Comparison of ENCODE assay signal across 9 cellular contexts in genomic region chr16:11597268-11597690, GRCh38. TPM values are rescaled to one million over a fixed set of nuclear protein-coding genes. Genes with fewer than 3 reads are reported as not detected.
DNase-seq lines count a peak whose midpoint lies in the region; ATAC-seq and TF ChIP-seq lines count a peak whose summit lies in the region.
"Had no signal": no experiment of that assay in that cellular context is flagged by ENCODE, and none has a peak within 500 bp of the region (broad histone marks: within the 10 kb centered on the region; RNA-seq: fewer than 3 reads in every experiment).

No MANE protein-coding gene starts in this region.

- H3K9me3 ChIP-seq in HUES64 (ENCODE audit: insufficient read depth, low read depth, low read length): no peaks in the 10 kb centered on the region

- ATAC-seq in HG03196 (IDR thresholded peaks at IDR 0.05; ENCODE audit: unreplicated experiment) (no peak), HG03280 (IDR thresholded peaks at IDR 0.05; ENCODE audit: unreplicated experiment) (no peak), GM19351 (IDR thresholded peaks at IDR 0.05; ENCODE audit: unreplicated experiment) (no peak)

- peaks cover 0 to 5% (median 0%) of the 10 kb centered on the region in 5 experiments for H3K9me3 Mint-ChIP-seq in brain
- no peaks in the 10 kb centered on the region for H3K9me3 Mint-ChIP-seq in nephron

- peak overlapping the region; percentile 34; the same call in 1 of the 2 replicates for H3K27ac ChIP-seq in HUES64 (ENCODE audit: low read depth, low read length)

- H3K9ac ChIP-seq in HUES64 (ENCODE audit: low read depth, low read length): no peak overlapping the region

- 80% methylated on average over 4 of the region's 5 CpGs for WGBS in HUES64

- H3K36me3 Mint-ChIP-seq in brain (no peaks in the 10 kb centered on the region), nephron (ENCODE audit: low read depth) (no peaks in the 10 kb centered on the region)

- H3K4me1 ChIP-seq in HUES64 (ENCODE audit: insufficient read depth, low read length): peaks cover 23% of the 10 kb centered on the region

- peak overlapping the region in 4 of 5 experiments; percentile 62 to 96 (median 84) for H3K27ac Mint-ChIP-seq in brain
- peak overlapping the region; percentile 75 to 99 (median 97) for H3K27ac Mint-ChIP-seq in nephron

- TF ChIP-seq CTCF in brain (conservative IDR thresholded peaks at IDR 0.05) (no peak), nephron (IDR thresholded peaks at IDR 0.05; ENCODE audit: unreplicated experiment in 3 of 3) (no peak)

- H3K4me1 Mint-ChIP-seq in brain (peaks cover 32% of the 10 kb centered on the region), nephron (peaks cover 46% of the 10 kb centered on the region)

- no peak overlapping the region for H3K4me3 ChIP-seq in HUES64 (ENCODE audit: low read length)

- H3K27me3 Mint-ChIP-seq in brain: peaks cover 3% of the 10 kb centered on the region
- no peaks in the 10 kb centered on the region for H3K27me3 Mint-ChIP-seq in nephron (ENCODE audit: low read depth)

- DNase-seq in AML-193 (lab: John Stamatoyannopoulos, UW) (peak; percentile 28 to 44), NCI-H1436 treated with DMSO at 0.1 percent for 48 hours (lab: John Stamatoyannopoulos, UW) (no peak)
- DNase-seq: effector CD8-positive, alpha-beta T cell had no signal

- H3K4me3 Mint-ChIP-seq in brain (peak overlapping the region in 1 of 5 experiments; percentile 36), nephron (peak overlapping the region in 2 of 3 experiments; percentile 45 to 60)

- H3K27me3 ChIP-seq in HUES64 (ENCODE audit: insufficient read depth, low read length): no peaks in the 10 kb centered on the region

- no peaks in the 10 kb centered on the region for H3K36me3 ChIP-seq in HUES64 (ENCODE audit: insufficient read depth, low read length)

RNA-seq across cellular contexts. Expression of gene LITAF, which starts 10.6 kb away (rescaled TPM):
- 147 TPM for polyA plus RNA-seq in HUES64 (2013, experiment 1 of 2)
- polyA plus RNA-seq in HUES64 (2013, experiment 2 of 2): 152 TPM
- 96.6 TPM for polyA plus RNA-seq in brain (ENCODE audit: insufficient read depth, low read depth, low replicate concordance)
